In the genomic region with DNA sequence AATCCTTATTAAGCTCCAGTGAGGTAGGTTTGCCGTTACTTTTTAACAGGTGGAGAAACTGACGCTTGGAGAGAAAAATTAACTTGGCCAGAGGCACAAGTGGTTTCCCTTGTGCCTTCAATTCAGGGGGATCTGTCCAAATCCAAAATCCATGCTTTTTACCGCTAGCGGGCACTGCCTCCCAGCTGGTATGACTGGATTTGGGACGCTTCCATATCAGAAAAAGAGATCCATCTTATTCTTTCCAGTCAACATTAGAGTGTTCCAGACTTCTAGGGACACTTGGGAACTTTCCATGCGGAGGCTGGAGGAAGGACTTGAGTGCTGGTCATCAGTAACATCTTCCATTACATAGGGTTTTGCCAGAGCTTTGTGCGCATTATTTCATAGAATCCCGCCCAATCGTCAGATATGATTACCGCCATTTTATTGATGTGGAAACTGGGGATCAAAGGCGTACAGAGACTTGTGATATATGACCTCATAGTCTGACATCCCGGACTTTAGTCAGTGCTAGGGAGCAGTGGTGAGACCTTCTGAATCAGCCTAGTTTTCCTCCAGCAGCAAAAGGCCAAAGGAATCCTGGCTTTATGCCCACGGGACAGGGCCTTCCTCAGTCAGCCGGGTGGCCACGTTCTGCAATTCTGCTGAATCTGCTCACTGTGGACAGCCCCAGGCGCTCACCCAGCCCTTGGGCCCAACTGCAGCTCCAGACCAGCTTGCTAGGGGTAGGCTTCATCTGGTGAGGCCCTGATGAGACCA, we compare ENCODE assay signal across 6 cellular contexts. TPM values are rescaled to one million over a fixed set of nuclear protein-coding genes. Genes with fewer than 3 reads are reported as not detected.
DNase-seq lines count a peak whose midpoint lies in the region; ATAC-seq and TF ChIP-seq lines count a peak whose summit lies in the region.

No MANE protein-coding gene starts in this region.

- no peaks in the 10 kb centered on the region for H3K27me3 Mint-ChIP-seq in activated T-cell treated with anti-CD3 and anti-CD28 coated beads, Interleukin-2, amount 50 U/mL, for 4 hours (ENCODE audit: low read depth)

- TF ChIP-seq CTCF in fibroblast of the aortic adventitia (IDR thresholded peaks at IDR 0.05; ENCODE audit: insufficient read depth, low read length): no peak

- no peak for ATAC-seq in activated T-cell treated with anti-CD3 and anti-CD28 coated beads, Interleukin-2, amount 50 U/mL, for 4 hours
- no peak for ATAC-seq in HG03442 (IDR thresholded peaks at IDR 0.05; ENCODE audit: unreplicated experiment)

- no peaks in the 10 kb centered on the region for H3K27me3 ChIP-seq in subcutaneous abdominal adipose tissue (ENCODE audit: control insufficient read depth in 5 of 5, insufficient read depth in 4 of 5, low read length in 5 of 5)

- peaks cover 2 to 45% (median 28%) of the 10 kb centered on the region in 5 donors for H3K4me1 ChIP-seq in subcutaneous abdominal adipose tissue (ENCODE audit: control insufficient read depth in 5 of 5, insufficient read depth in 5 of 5, low read length in 5 of 5)

- peak overlapping the region; percentile 92 for H3K27ac ChIP-seq in subcutaneous abdominal adipose tissue (ENCODE audit: low read depth, low read length)

- peaks cover 0 to 8% (median 2%) of the 10 kb centered on the region in 5 donors for H3K36me3 ChIP-seq in subcutaneous abdominal adipose tissue (ENCODE audit: control insufficient read depth in 5 of 5, insufficient read depth in 5 of 5, low read length in 5 of 5)

- peak overlapping the region; percentile 86 for H3K4me3 Mint-ChIP-seq in activated T-cell treated with anti-CD3 and anti-CD28 coated beads, Interleukin-2, amount 50 U/mL, for 4 hours

- peaks cover 75% of the 10 kb centered on the region for H3K4me1 Mint-ChIP-seq in activated T-cell treated with anti-CD3 and anti-CD28 coated beads, Interleukin-2, amount 50 U/mL, for 4 hours (ENCODE audit: low read depth)

- H3K4me3 ChIP-seq in fibroblast of the aortic adventitia (ENCODE audit: low read depth, low read length): no peak overlapping the region
- no peak overlapping the region for H3K4me3 ChIP-seq in subcutaneous abdominal adipose tissue (ENCODE audit: low read depth in 1 of 5, low read length in 5 of 5)

- H3K9me3 ChIP-seq in subcutaneous abdominal adipose tissue (ENCODE audit: control insufficient read depth in 5 of 5, low read length in 5 of 5): no peaks in the 10 kb centered on the region

- no peak for DNase-seq in activated T-cell treated with anti-CD3 and anti-CD28 coated beads, Interleukin-2, amount 50 U/mL, for 4 hours
- DNase-seq in activated T-cell treated with anti-CD3 and anti-CD28 coated beads for 4 hours (no peak), fibroblast of the aortic adventitia (ENCODE audit: low read depth) (peak; percentile 63), KG1 (lab: John Stamatoyannopoulos, UW) (no peak)

- peaks cover 8% of the 10 kb centered on the region for H3K36me3 Mint-ChIP-seq in activated T-cell treated with anti-CD3 and anti-CD28 coated beads, Interleukin-2, amount 50 U/mL, for 4 hours (ENCODE audit: insufficient read depth)

- no peaks in the 10 kb centered on the region for H3K9me3 Mint-ChIP-seq in activated T-cell treated with anti-CD3 and anti-CD28 coated beads, Interleukin-2, amount 50 U/mL, for 4 hours

- no peak overlapping the region for H3K9ac ChIP-seq in subcutaneous abdominal adipose tissue (ENCODE audit: low read length in 5 of 5)

RNA-seq across cellular contexts. Expression of gene GNPDA1, which starts 1.1 kb away (rescaled TPM):
- total RNA-seq in activated T-cell treated with anti-CD3 and anti-CD28 coated beads, Interleukin-2, amount 50 U/mL, for 4 hours: 100 to 1,000 TPM; 147 to 196 (median 149) TPM
- 55.6 and 62.3 TPM in 2 replicates for total RNA-seq in fibroblast of the aortic adventitia (ENCODE audit: low replicate concordance)

RNA-seq across cellular contexts. Expression of gene RNF14, which starts 45.0 kb away (rescaled TPM):
- 10 to 100 TPM; 33.9 to 37.9 (median 35.2) TPM for total RNA-seq in activated T-cell treated with anti-CD3 and anti-CD28 coated beads, Interleukin-2, amount 50 U/mL, for 4 hours
- 80.3 and 93.6 TPM in 2 replicates for total RNA-seq in fibroblast of the aortic adventitia (ENCODE audit: low replicate concordance)

RNA-seq across cellular contexts. Expression of gene PCDH12, which starts 55.9 kb away (rescaled TPM):
- total RNA-seq in activated T-cell treated with anti-CD3 and anti-CD28 coated beads, Interleukin-2, amount 50 U/mL, for 4 hours: under 1 TPM; 0.13 to 0.65 (median 0.24) TPM
- under 0.01 and 0.16 TPM in 2 replicates for total RNA-seq in fibroblast of the aortic adventitia (ENCODE audit: low replicate concordance)
